In genomic region chr10:95476482-95477174, GRCh38 we compare ENCODE assay signal across 2 cellular contexts.
TF ChIP-seq lines count a peak whose summit lies in the region.

No MANE protein-coding gene starts in this region.

TF ChIP-seq in HEK293, 187 proteins besides CTCF, POLR2A, EP300 and RAD21 (continued from another document):
- TF ChIP-seq ZNF645 (tag by site-specific recombination; IDR thresholded peaks at IDR 0.05), result no peak
- no peak for TF ChIP-seq GFI1B (tag by site-specific recombination; IDR thresholded peaks at IDR 0.05)
- no peak for TF ChIP-seq ZNF776 (tag by site-specific recombination; IDR thresholded peaks at IDR 0.05; ENCODE audit: borderline replicate concordance)
- no peak for TF ChIP-seq ZNF221 (tag by site-specific recombination; IDR thresholded peaks at IDR 0.05; ENCODE audit: borderline replicate concordance)
- TF ChIP-seq ZNF580 (tag by site-specific recombination; IDR thresholded peaks at IDR 0.05), result no peak
- no peak for TF ChIP-seq ZNF175 (tag by site-specific recombination; IDR thresholded peaks at IDR 0.05)
TF ChIP-seq in HEK293: peak in this region for 0.

TF ChIP-seq in SK-N-SH treated with all-trans-retinoic acid at 6 μM for 48 hours, 23 proteins besides CTCF, POLR2A, EP300 and RAD21 (continued from another document):
- TF ChIP-seq CSRNP3 (CRISPR knock-in tag; IDR thresholded peaks at IDR 0.05) (no peak), ZC3H10 (CRISPR knock-in tag; IDR thresholded peaks at IDR 0.05) (no peak), ZFP30 (CRISPR knock-in tag; IDR thresholded peaks at IDR 0.05) (no peak), BACH2 (CRISPR knock-in tag; IDR thresholded peaks at IDR 0.05; ENCODE audit: borderline replicate concordance) (no peak), ESRRG (CRISPR knock-in tag; IDR thresholded peaks at IDR 0.05) (no peak), OSR1 (CRISPR knock-in tag; IDR thresholded peaks at IDR 0.05) (no peak), ZNF8 (CRISPR knock-in tag; IDR thresholded peaks at IDR 0.05) (no peak), POU6F1 (CRISPR knock-in tag; IDR thresholded peaks at IDR 0.05; ENCODE audit: borderline replicate concordance, low read depth) (no peak), CSDC2 (CRISPR knock-in tag; IDR thresholded peaks at IDR 0.05) (no peak), ARNTL (CRISPR knock-in tag; IDR thresholded peaks at IDR 0.05; ENCODE audit: borderline replicate concordance, low read depth) (no peak), ZNF565 (CRISPR knock-in tag; conservative IDR thresholded peaks at IDR 0.05; ENCODE audit: low read depth) (no peak), ZNF70 (CRISPR knock-in tag; IDR thresholded peaks at IDR 0.05) (no peak)
